16 cellular contexts compared by ENCODE assay signal in the genomic region with DNA sequence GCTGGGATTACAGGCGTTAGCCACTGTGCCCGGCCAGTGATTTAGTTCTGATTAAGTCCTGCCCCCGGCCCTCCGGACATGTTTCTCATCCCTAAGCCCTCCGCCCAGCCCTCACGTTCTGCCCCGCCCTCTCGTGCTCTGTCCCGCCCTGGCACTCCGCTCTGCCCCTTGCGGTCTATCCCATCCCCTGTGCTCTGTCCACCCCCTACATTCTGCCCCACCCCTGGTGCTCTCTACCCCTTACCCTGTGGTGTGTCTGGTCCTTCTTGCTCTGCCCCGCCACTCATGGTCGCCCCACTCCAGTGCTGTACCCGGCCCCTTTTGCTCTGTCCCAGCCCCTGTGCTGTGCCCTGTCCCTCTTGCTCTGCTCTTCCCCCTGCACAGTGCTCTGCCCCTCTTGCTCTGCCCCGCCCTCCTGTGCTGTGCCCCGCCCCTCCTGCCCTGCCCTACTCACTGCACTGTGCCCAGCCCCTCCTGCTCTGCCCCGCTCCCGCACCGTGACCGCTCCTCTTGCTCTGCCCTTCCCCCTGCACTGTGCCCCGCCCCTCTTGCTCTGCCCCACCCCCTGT. TPM values are rescaled to one million over a fixed set of nuclear protein-coding genes. Genes with fewer than 3 reads are reported as not detected.
DNase-seq lines count a peak whose midpoint lies in the region; ATAC-seq and TF ChIP-seq lines count a peak whose summit lies in the region.
"Had no signal": no experiment of that assay in that cellular context is flagged by ENCODE, and none has a peak within 500 bp of the region (broad histone marks: within the 10 kb centered on the region; RNA-seq: fewer than 3 reads in every experiment).

No MANE protein-coding gene starts in this region.

- no peak overlapping the region for H2BK120ac ChIP-seq in neuronal stem cell (ENCODE audit: low read depth, low read length)

- no peak for ATAC-seq in activated naive CD8-positive, alpha-beta T cell treated with anti-CD3 and anti-CD28 coated beads, Interleukin-2, amount 50 U/mL, for 24 hours
- no peak for ATAC-seq in PC-3
- no peak for ATAC-seq in HG03159 (IDR thresholded peaks at IDR 0.05; ENCODE audit: unreplicated experiment)
- ATAC-seq: T-cell had no signal

- H3K9ac ChIP-seq in PC-3 (ENCODE audit: low read length) (no peak overlapping the region), neuronal stem cell (ENCODE audit: low read depth, low read length, poor library complexity) (peak overlapping the region; percentile 44)

- no peak overlapping the region for H3K4ac ChIP-seq in neuronal stem cell (ENCODE audit: low read length)

- peak overlapping the region; percentile 65 for H3K18ac ChIP-seq in neuronal stem cell (ENCODE audit: low read length)

- no peak overlapping the region for H3K4me3 ChIP-seq in PC-3 (ENCODE audit: low read length)
- H3K4me3 ChIP-seq in esophagus (ENCODE audit: low read depth in 1 of 2, low read length in 2 of 2) = no peak overlapping the region
- no peak overlapping the region for H3K4me3 ChIP-seq in neuronal stem cell (ENCODE audit: low read length in 2 of 2)
- H3K4me3 ChIP-seq: dorsolateral prefrontal cortex, testis had no signal

- peak; percentile 34 for DNase-seq in activated naive CD8-positive, alpha-beta T cell treated with anti-CD3 and anti-CD28 coated beads, Interleukin-2, amount 50 U/mL, for 24 hours
- no peak for DNase-seq in activated naive CD8-positive, alpha-beta T cell treated with anti-CD3 and anti-CD28 coated beads for 36 hours
- DNase-seq in PC-3 = peak; percentile 23
- DNase-seq in neuronal stem cell (ENCODE audit: low spot score) = no peak
- DNase-seq in stimulated activated CD4-positive, alpha-beta T cell treated with anti-CD3 and anti-CD28 coated beads, Interleukin-4, amount 100 ng/mL, for 1 hour = no peak
- no peak for DNase-seq in HuH-7.5 (ENCODE audit: low spot score)
- DNase-seq: activated CD4-positive, alpha-beta T cell treated with anti-CD3 and anti-CD28 coated beads for 4 hours; COR-L47; dorsolateral prefrontal cortex; MV-4-11; NCI-H2171 treated with DMSO at 0.1 percent for 48 hours; T-cell; testis had no signal

- H2BK5ac ChIP-seq in neuronal stem cell (ENCODE audit: low read length) = no peak overlapping the region

- no peak overlapping the region for H2BK15ac ChIP-seq in neuronal stem cell (ENCODE audit: low read length)

- H3K9me2 ChIP-seq in PC-3 (replicated peaks; ENCODE audit: low read length) = no peaks in the 10 kb centered on the region

- no peaks in the 10 kb centered on the region for H3F3A ChIP-seq in PC-3 (ENCODE audit: low read length, unreplicated experiment)

- H3K4me2 ChIP-seq in PC-3 (ENCODE audit: low read length) (no peak overlapping the region), neuronal stem cell (ENCODE audit: insufficient read depth, low read length, poor library complexity, severe bottlenecking) (peak overlapping the region; percentile 14)

- BruUV-seq in PC-3 (replicated peaks; lab: Mats Ljungman, UMichigan) = no TSS peak

- no peak for TF ChIP-seq CTCF in PC-3 (conservative IDR thresholded peaks at IDR 0.05; ENCODE audit: low read depth, low read length)

- H3K14ac ChIP-seq in neuronal stem cell (ENCODE audit: low read length) = no peak overlapping the region

- no peak overlapping the region for H3K27ac Mint-ChIP-seq in activated naive CD8-positive, alpha-beta T cell treated with anti-CD3 and anti-CD28 coated beads, Interleukin-2, amount 50 U/mL, for 24 hours
- H3K27ac Mint-ChIP-seq in activated naive CD8-positive, alpha-beta T cell treated with anti-CD3 and anti-CD28 coated beads for 36 hours = no peak overlapping the region
- H3K27ac Mint-ChIP-seq: T-cell had no signal

- H3K36me3 Mint-ChIP-seq in activated naive CD8-positive, alpha-beta T cell treated with anti-CD3 and anti-CD28 coated beads, Interleukin-2, amount 50 U/mL, for 24 hours (ENCODE audit: low read depth) = peaks cover 2% of the 10 kb centered on the region
- peaks cover 6% of the 10 kb centered on the region for H3K36me3 Mint-ChIP-seq in activated naive CD8-positive, alpha-beta T cell treated with anti-CD3 and anti-CD28 coated beads for 36 hours
- H3K36me3 Mint-ChIP-seq: T-cell had no signal

- no peaks in the 10 kb centered on the region for H3K9me3 Mint-ChIP-seq in activated naive CD8-positive, alpha-beta T cell treated with anti-CD3 and anti-CD28 coated beads, Interleukin-2, amount 50 U/mL, for 24 hours
- H3K9me3 Mint-ChIP-seq in activated naive CD8-positive, alpha-beta T cell treated with anti-CD3 and anti-CD28 coated beads for 36 hours = no peaks in the 10 kb centered on the region
- H3K9me3 Mint-ChIP-seq: T-cell had no signal

- no peak overlapping the region for H3K4me3 Mint-ChIP-seq in activated naive CD8-positive, alpha-beta T cell treated with anti-CD3 and anti-CD28 coated beads, Interleukin-2, amount 50 U/mL, for 24 hours
- H3K4me3 Mint-ChIP-seq in activated naive CD8-positive, alpha-beta T cell treated with anti-CD3 and anti-CD28 coated beads for 36 hours = no peak overlapping the region

- H3K4me1 ChIP-seq in PC-3 (ENCODE audit: insufficient read depth, low read length) (peaks cover 13% of the 10 kb centered on the region), esophagus (ENCODE audit: control insufficient read depth in 2 of 2, insufficient read depth in 2 of 2, low read length in 1 of 2) (peaks cover 8 to 11% of the 10 kb centered on the region in 2 donors), neuronal stem cell (ENCODE audit: control insufficient read depth in 2 of 2, insufficient read depth in 1 of 2, low read depth in 1 of 2, low read length in 2 of 2) (peaks cover 9 to 16% of the 10 kb centered on the region in 2 donors)

- H2AK5ac ChIP-seq in neuronal stem cell (ENCODE audit: low read depth, low read length) = peak overlapping the region; percentile 75

- H3K23ac ChIP-seq in neuronal stem cell (ENCODE audit: low read depth, low read length, poor library complexity) = no peak overlapping the region

- H4K20me1 ChIP-seq in PC-3 (ENCODE audit: low read length) = no peaks in the 10 kb centered on the region

- intact Hi-C loops in PC-3 (cut with micrococcal nuclease) = no loop called here

- no peaks in the 10 kb centered on the region for H3K27me3 Mint-ChIP-seq in activated naive CD8-positive, alpha-beta T cell treated with anti-CD3 and anti-CD28 coated beads, Interleukin-2, amount 50 U/mL, for 24 hours
- H3K27me3 Mint-ChIP-seq in activated naive CD8-positive, alpha-beta T cell treated with anti-CD3 and anti-CD28 coated beads for 36 hours = no peaks in the 10 kb centered on the region
- H3K27me3 Mint-ChIP-seq: T-cell had no signal

- H3K27ac ChIP-seq in PC-3 (ENCODE audit: low read length) (no peak overlapping the region), esophagus (ENCODE audit: low read depth in 2 of 2, low read length in 1 of 2) (peak overlapping the region; percentile 24 to 27), neuronal stem cell (replicated peaks; ENCODE audit: low read length) (peak overlapping the region; percentile 46)
- H3K27ac ChIP-seq: dorsolateral prefrontal cortex, testis had no signal

- no peak overlapping the region for H4K8ac ChIP-seq in neuronal stem cell (ENCODE audit: low read depth, low read length)

- peaks cover 13% of the 10 kb centered on the region for H3K4me1 Mint-ChIP-seq in activated naive CD8-positive, alpha-beta T cell treated with anti-CD3 and anti-CD28 coated beads, Interleukin-2, amount 50 U/mL, for 24 hours
- peaks cover 11% of the 10 kb centered on the region for H3K4me1 Mint-ChIP-seq in activated naive CD8-positive, alpha-beta T cell treated with anti-CD3 and anti-CD28 coated beads for 36 hours

- H2AFZ ChIP-seq in PC-3 (ENCODE audit: low read length) (no peak overlapping the region), neuronal stem cell (ENCODE audit: low read length) (no peak overlapping the region)

- peaks cover 30% of the 10 kb centered on the region for H3K79me2 ChIP-seq in PC-3 (ENCODE audit: low read length)

- no peaks in the 10 kb centered on the region for H3K9me3 ChIP-seq in PC-3 (ENCODE audit: low read length)
- H3K9me3 ChIP-seq in esophagus (ENCODE audit: control insufficient read depth in 2 of 2, insufficient read depth in 1 of 2, low read depth in 1 of 2, low read length in 1 of 2) = peaks cover 0 to 2% of the 10 kb centered on the region in 2 donors
- H3K9me3 ChIP-seq in neuronal stem cell (replicated peaks in 1 of 2; ENCODE audit: control insufficient read depth in 2 of 2, insufficient read depth in 1 of 2, low read depth in 1 of 2, low read length in 2 of 2) = no peaks in the 10 kb centered on the region
- H3K9me3 ChIP-seq: testis had no signal

- WGBS in esophagus, 2 donors = 68% methylated on average over 20 to 21 of the region's 21 CpGs
- WGBS in neuronal stem cell (ENCODE audit: extremely low coverage in 2 of 2, insufficient read length in 2 of 2, insufficient replicate concordance in 1 of 2), 2 donors = no CpG with 5 or more reads among the region's 21 CpGs

- no peak overlapping the region for H2BK12ac ChIP-seq in neuronal stem cell (ENCODE audit: low read length)

- POLR2A ChIA-PET in PC-3 (lab: Charles Lee; ENCODE audit: unreplicated experiment) = no interaction called here

- no peak overlapping the region for H4K91ac ChIP-seq in neuronal stem cell (ENCODE audit: low read depth, low read length, poor library complexity)

- H3K27me3 ChIP-seq in PC-3 (ENCODE audit: low read length) (no peaks in the 10 kb centered on the region), esophagus (ENCODE audit: control insufficient read depth in 1 of 2, insufficient read depth in 2 of 2, low read length in 2 of 2) (no peaks in the 10 kb centered on the region), neuronal stem cell (ENCODE audit: control insufficient read depth in 3 of 3, insufficient read depth in 3 of 3, low read depth in 1 of 3, low read length in 3 of 3) (no peaks in the 10 kb centered on the region)
- H3K27me3 ChIP-seq: dorsolateral prefrontal cortex, testis had no signal

- H3K36me3 ChIP-seq in PC-3 (ENCODE audit: low read depth, low read length) = peaks cover 11% of the 10 kb centered on the region; the same call in 1 of the 2 replicates
- H3K36me3 ChIP-seq in esophagus (ENCODE audit: control insufficient read depth in 2 of 2, insufficient read depth in 2 of 2, low read length in 1 of 2) = peaks cover 6 to 15% of the 10 kb centered on the region in 2 donors
- peaks cover 19 to 30% of the 10 kb centered on the region in 2 donors for H3K36me3 ChIP-seq in neuronal stem cell (replicated peaks in 1 of 2; ENCODE audit: control insufficient read depth in 2 of 2, insufficient read depth in 2 of 2, low read length in 2 of 2)

- H3K79me1 ChIP-seq in neuronal stem cell (ENCODE audit: low read depth, low read length) = peaks cover 9% of the 10 kb centered on the region

- CTCF ChIA-PET in PC-3 (lab: Charles Lee) = no interaction called here

RNA-seq across cellular contexts. Expression of a gene that starts 3.0 kb away (rescaled TPM):
- 10 to 100 TPM; 49.0 to 49.6 TPM for total RNA-seq in activated naive CD8-positive, alpha-beta T cell treated with anti-CD3 and anti-CD28 coated beads for 36 hours
- 86.0 and 109 TPM in 2 replicates for total RNA-seq in PC-3 (2014; rRNA removed)
- 10 to 100 TPM; 13.5 to 20.2 TPM for polyA plus RNA-seq in esophagus
- 27.4 TPM for polyA plus RNA-seq in neuronal stem cell (2013, experiment 1 of 2)
- 27.5 TPM for polyA plus RNA-seq in neuronal stem cell (2013, experiment 2 of 2)

RNA-seq across cellular contexts. Expression of a gene that starts 5.7 kb away (rescaled TPM):
- 1 to 10 TPM; 2.5 to 2.7 TPM for total RNA-seq in activated naive CD8-positive, alpha-beta T cell treated with anti-CD3 and anti-CD28 coated beads for 36 hours
- 12.1 and 15.4 TPM in 2 replicates for total RNA-seq in PC-3 (2014; rRNA removed)
- 10 to 100 TPM in 1 of 2 donors, 1 to 10 TPM in 1; 9.7 to 28.0 TPM for polyA plus RNA-seq in esophagus
- polyA plus RNA-seq in neuronal stem cell (2013, experiment 1 of 2) = 12.9 TPM
- 13.2 TPM for polyA plus RNA-seq in neuronal stem cell (2013, experiment 2 of 2)

RNA-seq across cellular contexts. Expression of a gene that starts 31.0 kb away (rescaled TPM):
- total RNA-seq in activated naive CD8-positive, alpha-beta T cell treated with anti-CD3 and anti-CD28 coated beads for 36 hours = 10 to 100 TPM; 41.0 to 43.6 TPM
- 85.0 and 87.9 TPM in 2 replicates for total RNA-seq in PC-3 (2014; rRNA removed)
- 10 to 100 TPM; 40.3 to 41.4 TPM for polyA plus RNA-seq in esophagus
- polyA plus RNA-seq in neuronal stem cell (2013, experiment 1 of 2) = 78.2 TPM
- 78.5 TPM for polyA plus RNA-seq in neuronal stem cell (2013, experiment 2 of 2)

RNA-seq across cellular contexts. Expression of a gene that starts 34.7 kb away (rescaled TPM):
- 100 to 1,000 TPM; 122 to 128 TPM for total RNA-seq in activated naive CD8-positive, alpha-beta T cell treated with anti-CD3 and anti-CD28 coated beads for 36 hours
- total RNA-seq in PC-3 (2014; rRNA removed) = 191 and 206 TPM in 2 replicates
- polyA plus RNA-seq in esophagus = 100 to 1,000 TPM in 1 of 2 donors, 10 to 100 TPM in 1; 72.1 to 102 TPM
- 60.1 TPM for polyA plus RNA-seq in neuronal stem cell (2013, experiment 1 of 2)
- 60.9 TPM for polyA plus RNA-seq in neuronal stem cell (2013, experiment 2 of 2)

RNA-seq across cellular contexts. Expression of a gene that starts 36.8 kb away (rescaled TPM):
- not detected for total RNA-seq in activated naive CD8-positive, alpha-beta T cell treated with anti-CD3 and anti-CD28 coated beads for 36 hours
- total RNA-seq in PC-3 (2014; rRNA removed) = not detected in 2 replicates
- 10 to 100 TPM; 29.5 to 30.7 TPM for polyA plus RNA-seq in esophagus
- 0.21 TPM for polyA plus RNA-seq in neuronal stem cell (2013, experiment 1 of 2)
- polyA plus RNA-seq in neuronal stem cell (2013, experiment 2 of 2) = 0.35 TPM
- total RNA-seq: fibroblast of villous mesenchyme had no signal

Comparison
In these comparisons a context has a peak if more than half of its experiments do, and no peak if none do; other contexts are left out.
1. DNase-seq: peak in activated naive CD8-positive, alpha-beta T cell treated with anti-CD3 and anti-CD28 coated beads, Interleukin-2, amount 50 U/mL, for 24 hours (single experiment) and PC-3 (single experiment); none in activated naive CD8-positive, alpha-beta T cell treated with anti-CD3 and anti-CD28 coated beads for 36 hours (single experiment), neuronal stem cell (single experiment), stimulated activated CD4-positive, alpha-beta T cell treated with anti-CD3 and anti-CD28 coated beads, Interleukin-4, amount 100 ng/mL, for 1 hour (single experiment) and HuH-7.5 (single experiment).